19 cellular contexts compared by ENCODE assay signal in the genomic region with DNA sequence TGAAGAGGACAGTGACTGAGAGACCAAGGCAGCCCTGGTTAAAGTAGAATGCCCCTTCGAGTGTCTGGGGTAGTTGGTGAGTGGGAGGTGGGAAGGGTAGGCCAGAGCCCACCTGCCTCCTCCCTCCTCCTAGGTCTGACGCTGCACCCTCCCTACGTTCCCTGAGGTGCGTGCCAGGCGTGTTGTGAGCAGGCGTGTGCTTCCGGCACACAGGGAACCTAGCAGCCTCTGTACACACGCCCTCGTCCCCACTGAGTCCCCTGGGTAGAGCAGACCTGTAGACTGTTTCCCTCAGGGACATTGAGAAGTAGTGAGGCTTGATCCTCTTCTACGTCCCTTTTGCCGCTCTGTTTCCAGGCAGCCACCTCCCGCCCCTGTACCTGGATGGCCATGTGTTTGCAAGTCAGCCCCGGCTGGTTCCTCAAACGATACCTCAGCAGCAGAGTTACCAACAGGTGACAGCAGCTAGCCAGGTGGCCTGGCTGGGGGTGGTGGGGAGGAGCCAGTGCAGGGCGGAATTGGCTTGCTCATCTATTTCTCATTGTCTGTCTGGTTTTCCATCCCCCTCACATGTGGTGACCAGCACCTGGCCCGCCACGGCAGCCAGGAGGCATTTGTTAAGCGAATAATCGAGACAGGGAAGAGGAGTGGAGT. TPM values are rescaled to one million over a fixed set of nuclear protein-coding genes. Genes with fewer than 3 reads are reported as not detected.
DNase-seq lines count a peak whose midpoint lies in the region; ATAC-seq, FAIRE-seq and TF ChIP-seq lines count a peak whose summit lies in the region.
"Had no signal": no experiment of that assay in that cellular context is flagged by ENCODE, and none has a peak within 500 bp of the region (broad histone marks: within the 10 kb centered on the region; RNA-seq: fewer than 3 reads in every experiment).

No MANE protein-coding gene starts in this region.

- ATAC-seq in HepG2: no peak
- no peak for ATAC-seq in right lobe of liver
- ATAC-seq in GM18505 (IDR thresholded peaks at IDR 0.05; ENCODE audit: unreplicated experiment): no peak
- ATAC-seq: T-cell had no signal

- H4K20me1 ChIP-seq in HepG2 (ENCODE audit: insufficient read depth, low read length): peaks cover 3% of the 10 kb centered on the region; the same call in 1 of the 2 replicates

- H3K36me3 ChIP-seq in HepG2 (replicated peaks in 1 of 2; ENCODE audit: control insufficient read depth in 1 of 2, insufficient read depth in 2 of 2, low read length in 2 of 2) (peaks cover 65 to 95% of the 10 kb centered on the region in 2 experiments), right lobe of liver (peaks cover 4 to 100% (median 65%) of the 10 kb centered on the region in 4 donors), esophagus muscularis mucosa (peaks cover 74 to 100% (median 98%) of the 10 kb centered on the region in 4 donors)
- H3K36me3 ChIP-seq in CD8-positive, alpha-beta memory T cell (ENCODE audit: insufficient read depth, low read length): peaks cover 86% of the 10 kb centered on the region

- TF ChIP-seq EP300 in HepG2 (IDR thresholded peaks at IDR 0.05; ENCODE audit: low read depth in 2 of 2, low read length in 2 of 2): no peak
- no peak for TF ChIP-seq EP300 in HepG2 (CRISPR knock-in tag; IDR thresholded peaks at IDR 0.05; ENCODE audit: borderline replicate concordance)
- no peak for TF ChIP-seq EP300 in esophagus muscularis mucosa (IDR thresholded peaks at IDR 0.05)

- CTCF ChIA-PET in HepG2 (lab: Yijun Ruan, JAX; ENCODE audit: low intra/inter-chr PET ratio, low total read pairs): no interaction called here
- CTCF ChIA-PET in RWPE1 (lab: Yijun Ruan, JAX): no interaction called here
- CTCF ChIA-PET in CD8-positive, alpha-beta memory T cell (lab: Charles Lee): no interaction called here

- peak overlapping the region in 3 of 8 donors; percentile 23 to 71 (median 29) for H3K27ac Mint-ChIP-seq in CD8-positive, alpha-beta memory T cell
- H3K27ac Mint-ChIP-seq: activated CD4-positive, alpha-beta memory T cell treated with anti-CD3 and anti-CD28 coated beads, Interleukin-2, amount 10 ng/mL, durations not matched to agents 7 days and 5 days; activated T-helper 2 cell treated with anti-CD3 and anti-CD28 coated beads, Interferon-gamma antibody, Interleukin-2, Interleukin-4, amounts not matched to agents 10 μg/mL and 5 μg/mL and 100 μg/mL, durations not matched to agents 14 hours and 24 hours and 36 hours had no signal

- TF ChIP-seq CTCF in HepG2 (CRISPR knock-in tag; IDR thresholded peaks at IDR 0.05) (no peak), right lobe of liver (IDR thresholded peaks at IDR 0.05) (no peak), RWPE1 (conservative IDR thresholded peaks at IDR 0.05; ENCODE audit: low read depth) (no peak), esophagus muscularis mucosa (IDR thresholded peaks at IDR 0.05) (no peak)

- no peaks in the 10 kb centered on the region for H3K79me2 ChIP-seq in HepG2 (ENCODE audit: insufficient read depth, low read length)

- no peak for TF ChIP-seq POLR2A in HepG2 (IDR thresholded peaks at IDR 0.05; ENCODE audit: insufficient read depth in 1 of 2, low read depth in 2 of 2, low read length in 2 of 2)
- no peak for TF ChIP-seq POLR2A in right lobe of liver (IDR thresholded peaks at IDR 0.05)
- no peak for TF ChIP-seq POLR2A in esophagus muscularis mucosa (IDR thresholded peaks at IDR 0.05; ENCODE audit: low read depth)
- TF ChIP-seq POLR2A in GM18505 (IDR thresholded peaks at IDR 0.05; ENCODE audit: borderline replicate concordance, extremely low read depth, insufficient read depth, insufficient read length): no peak

- no peak overlapping the region for H3K9ac ChIP-seq in HepG2 (ENCODE audit: insufficient read depth, low read depth, low read length)

- peaks cover 0 to 1% of the 10 kb centered on the region in 2 donors for H3K27me3 Mint-ChIP-seq in CD8-positive, alpha-beta memory T cell
- H3K27me3 Mint-ChIP-seq: activated CD4-positive, alpha-beta memory T cell treated with anti-CD3 and anti-CD28 coated beads, Interleukin-2, amount 10 ng/mL, durations not matched to agents 7 days and 5 days; T-cell had no signal

- H3K4me3 ChIP-seq in HepG2 (replicated peaks in 1 of 3; ENCODE audit: insufficient read depth in 1 of 3, low read depth in 2 of 3, low read length in 3 of 3) (no peak overlapping the region), right lobe of liver (no peak overlapping the region), esophagus muscularis mucosa (no peak overlapping the region)
- no peak overlapping the region for H3K4me3 ChIP-seq in CD8-positive, alpha-beta memory T cell (ENCODE audit: low read length)

- no peak overlapping the region for H3K4me3 Mint-ChIP-seq in CD8-positive, alpha-beta memory T cell
- H3K4me3 Mint-ChIP-seq: activated CD4-positive, alpha-beta memory T cell treated with anti-CD3 and anti-CD28 coated beads, Interleukin-2, amount 10 ng/mL, durations not matched to agents 7 days and 5 days; H9; nephron progenitor cell; T-cell had no signal

- H3K4me2 ChIP-seq in HepG2 (ENCODE audit: low read depth, low read length): no peak overlapping the region

- no peak for FAIRE-seq in HepG2 (lab: Jason Lieb, UNC)

- H3K4me1 Mint-ChIP-seq in CD8-positive, alpha-beta memory T cell: peaks cover 0 to 5% (median 2%) of the 10 kb centered on the region in 3 donors
- H3K4me1 Mint-ChIP-seq: activated CD4-positive, alpha-beta memory T cell treated with anti-CD3 and anti-CD28 coated beads, Interleukin-2, amount 10 ng/mL, durations not matched to agents 7 days and 5 days; H9; nephron progenitor cell had no signal

- no peaks in the 10 kb centered on the region for H3K9me3 ChIP-seq in HepG2 (ENCODE audit: low read length)
- H3K9me3 ChIP-seq in right lobe of liver: no peaks in the 10 kb centered on the region
- H3K9me3 ChIP-seq in esophagus muscularis mucosa: no peaks in the 10 kb centered on the region
- H3K9me3 ChIP-seq in CD8-positive, alpha-beta memory T cell (ENCODE audit: low read length): no peaks in the 10 kb centered on the region

- H3K27ac ChIP-seq in HepG2 (ENCODE audit: extremely low read length, insufficient read depth, low read length) (no peak overlapping the region), right lobe of liver (no peak overlapping the region), RWPE1 (peak overlapping the region; percentile 31), esophagus muscularis mucosa (replicated peaks in 1 of 4) (peak overlapping the region; percentile 76 to 83 (median 80))
- H3K27ac ChIP-seq in CD8-positive, alpha-beta memory T cell (ENCODE audit: low read depth, low read length): no peak overlapping the region

- no peak for DNase-seq in HepG2 (ENCODE audit: low spot score)
- DNase-seq in right lobe of liver: no peak
- DNase-seq in RWPE1 (ENCODE audit: low spot score): no peak
- no peak for DNase-seq in esophagus muscularis mucosa (ENCODE audit: extremely low spot score)
- DNase-seq in CD8-positive, alpha-beta memory T cell: no peak
- DNase-seq in NCI-H2107 (lab: John Stamatoyannopoulos, UW): no peak
- no peak for DNase-seq in stimulated activated CD4-positive, alpha-beta T cell treated with anti-CD3 and anti-CD28 coated beads, Interleukin-4, amount 100 ng/mL, for 24 hours
- DNase-seq: activated CD4-positive, alpha-beta memory T cell treated with anti-CD3 and anti-CD28 coated beads, Interleukin-2, amount 10 ng/mL, durations not matched to agents 7 days and 5 days; dermis blood vessel endothelial cell; H9; mesenchymal stem cell; NCI-H187; NCI-H82; nephron progenitor cell; substantia nigra; T-cell had no signal

- no peaks in the 10 kb centered on the region for H3K9me3 Mint-ChIP-seq in CD8-positive, alpha-beta memory T cell
- H3K9me3 Mint-ChIP-seq: activated CD4-positive, alpha-beta memory T cell treated with anti-CD3 and anti-CD28 coated beads, Interleukin-2, amount 10 ng/mL, durations not matched to agents 7 days and 5 days; activated T-helper 2 cell treated with anti-CD3 and anti-CD28 coated beads, Interferon-gamma antibody, Interleukin-2, Interleukin-4, amounts not matched to agents 10 μg/mL and 5 μg/mL and 100 μg/mL, durations not matched to agents 14 hours and 24 hours and 36 hours; H9; nephron progenitor cell; T-cell had no signal

- in situ Hi-C loops in HepG2 (cut with HindIII; ENCODE audit: extremely low pct_ligation_motif_present, low pct_unique_long_range_greater_than_20kb): no loop called here

- POLR2A ChIA-PET in HepG2 (lab: Yijun Ruan, JAX): no interaction called here
- POLR2A ChIA-PET in RWPE1 (lab: Yijun Ruan, JAX; ENCODE audit: low non-redundant PET): no interaction called here
- POLR2A ChIA-PET in CD8-positive, alpha-beta memory T cell (lab: Charles Lee): no interaction called here

- H3K27me3 ChIP-seq in HepG2 (ENCODE audit: control insufficient read depth in 1 of 2, insufficient read depth in 2 of 2, low read length in 2 of 2) (no peaks in the 10 kb centered on the region), right lobe of liver (no peaks in the 10 kb centered on the region), esophagus muscularis mucosa (no peaks in the 10 kb centered on the region)
- H3K27me3 ChIP-seq in CD8-positive, alpha-beta memory T cell (ENCODE audit: insufficient read depth, low read length, poor library complexity, severe bottlenecking): no peaks in the 10 kb centered on the region

- 90% methylated on average over 19 of the region's 19 CpGs for WGBS in HepG2 (ENCODE audit: low lambda C conversion rate)
- 94% methylated on average over 4 of the region's 19 CpGs for WGBS in right lobe of liver (ENCODE audit: insufficient coverage, low coverage, low lambda C conversion rate, missing lambda C conversion rate)
- 86% methylated on average over 19 of the region's 19 CpGs for WGBS in esophagus muscularis mucosa

- H2AFZ ChIP-seq in HepG2 (ENCODE audit: low read length): no peak overlapping the region

- H3K4me1 ChIP-seq in HepG2 (ENCODE audit: insufficient read depth, low read length) (no peaks in the 10 kb centered on the region), right lobe of liver (no peaks in the 10 kb centered on the region), esophagus muscularis mucosa (peaks cover 47 to 68% (median 64%) of the 10 kb centered on the region in 4 donors)
- no peaks in the 10 kb centered on the region for H3K4me1 ChIP-seq in CD8-positive, alpha-beta memory T cell (ENCODE audit: insufficient read depth, low read length)

- no TSS peak for BruUV-seq in HepG2 (replicated peaks; lab: Mats Ljungman, UMichigan)

- intact Hi-C loops in HepG2 (cut with micrococcal nuclease; ENCODE audit: unreplicated experiment) (no loop called here), right lobe of liver (cut with DNase I) (no loop called here), esophagus muscularis mucosa (cut with DNase I) (no loop called here)

- H3K36me3 Mint-ChIP-seq in CD8-positive, alpha-beta memory T cell: peaks cover 13 to 97% (median 15%) of the 10 kb centered on the region in 3 donors

- TF ChIP-seq RAD21 in HepG2 (CRISPR knock-in tag; IDR thresholded peaks at IDR 0.05): no peak

RNA-seq across cellular contexts. Expression of a gene that starts 16.9 kb away (rescaled TPM):
- 6.3 and 21.6 TPM in 2 replicates for total RNA-seq in HepG2 (2016; rRNA removed; fragmentation: Illumina TruSeq; extraction: Trizol)
- total RNA-seq in HepG2 (2016; cell fraction: cytosol; rRNA removed; fragmentation: Illumina TruSeq; extraction: Trizol; ENCODE audit: low read depth): 5.0 and 6.5 TPM in 2 replicates
- total RNA-seq in HepG2 (2016; cell fraction: insoluble cytoplasmic fraction; rRNA removed; fragmentation: Illumina TruSeq; extraction: Trizol): 5.8 and 22.8 TPM in 2 replicates
- total RNA-seq in HepG2 (2016; cell fraction: membrane; rRNA removed; fragmentation: Illumina TruSeq; extraction: Trizol): 5.6 and 5.9 TPM in 2 replicates
- 28.2 and 33.1 TPM in 2 replicates for total RNA-seq in HepG2 (2016; cell fraction: nucleus; rRNA removed; fragmentation: Illumina TruSeq; extraction: Trizol)
- 22.7 and 27.1 TPM in 2 replicates for polyA plus RNA-seq in HepG2 (2011; rRNA removed)
- 9.8 and 11.4 TPM in 2 replicates for polyA plus RNA-seq in HepG2 (2011; cell fraction: cytosol; rRNA removed)
- polyA plus RNA-seq in HepG2 (2011; cell fraction: nucleus; rRNA removed): 211 and 287 TPM in 2 replicates
- polyA plus RNA-seq in HepG2 (2012): 17.9 and 24.4 TPM in 2 replicates
- 1.9 and 2.4 TPM in 2 replicates for polyA plus RNA-seq in HepG2 (2016; cell fraction: cytosol; fragmentation: Illumina TruSeq; extraction: Trizol; ENCODE audit: low read depth)
- 5.5 and 6.3 TPM in 2 replicates for polyA plus RNA-seq in HepG2 (2016; cell fraction: insoluble cytoplasmic fraction; fragmentation: Illumina TruSeq; extraction: Trizol; ENCODE audit: low read depth)
- polyA plus RNA-seq in HepG2 (2016; cell fraction: membrane; fragmentation: Illumina TruSeq; extraction: Trizol; ENCODE audit: low read depth): 2.9 and 3.8 TPM in 2 replicates
- 70.0 and 76.8 TPM in 2 replicates for polyA plus RNA-seq in HepG2 (2016; cell fraction: nucleus; fragmentation: Illumina TruSeq; extraction: Trizol; ENCODE audit: insufficient read depth, low read depth)
- 18.6 and 32.0 TPM in 2 replicates for polyA minus RNA-seq in HepG2 (2011; rRNA and poly(A)+ RNA removed; ENCODE audit: low replicate concordance)
- 4.6 and 4.7 TPM in 2 replicates for polyA minus RNA-seq in HepG2 (2011; cell fraction: cytosol; rRNA and poly(A)+ RNA removed)
- polyA minus RNA-seq in HepG2 (2011; cell fraction: nucleus; rRNA and poly(A)+ RNA removed): 15.3 and 23.9 TPM in 2 replicates
- 10 to 100 TPM; 14.3 to 17.7 (median 15.7) TPM for total RNA-seq in right lobe of liver
- 10 to 100 TPM; 22.6 to 39.2 (median 25.0) TPM for total RNA-seq in esophagus muscularis mucosa
- total RNA-seq in CD8-positive, alpha-beta memory T cell: 10 to 100 TPM; 31.6 to 35.3 TPM
- polyA plus RNA-seq in CD8-positive, alpha-beta memory T cell: 18.4 TPM

RNA-seq across cellular contexts. Expression of a gene that starts 45.2 kb away (rescaled TPM):
- total RNA-seq in HepG2 (2016; rRNA removed; fragmentation: Illumina TruSeq; extraction: Trizol) (24.1 and 25.3 TPM in 2 replicates), right lobe of liver (10 to 100 TPM; 18.4 to 32.1 (median 27.8) TPM), esophagus muscularis mucosa (10 to 100 TPM; 47.3 to 63.9 (median 54.0) TPM)
- 15.3 and 19.7 TPM in 2 replicates for total RNA-seq in HepG2 (2016; cell fraction: cytosol; rRNA removed; fragmentation: Illumina TruSeq; extraction: Trizol; ENCODE audit: low read depth)
- total RNA-seq in HepG2 (2016; cell fraction: insoluble cytoplasmic fraction; rRNA removed; fragmentation: Illumina TruSeq; extraction: Trizol): 23.3 and 24.1 TPM in 2 replicates
- total RNA-seq in HepG2 (2016; cell fraction: membrane; rRNA removed; fragmentation: Illumina TruSeq; extraction: Trizol): 33.2 and 36.4 TPM in 2 replicates
- total RNA-seq in HepG2 (2016; cell fraction: nucleus; rRNA removed; fragmentation: Illumina TruSeq; extraction: Trizol): 15.4 and 16.5 TPM in 2 replicates
- 11.0 and 15.3 TPM in 2 replicates for polyA plus RNA-seq in HepG2 (2011; rRNA removed)
- polyA plus RNA-seq in HepG2 (2011; cell fraction: cytosol; rRNA removed): 14.5 and 15.9 TPM in 2 replicates
- polyA plus RNA-seq in HepG2 (2011; cell fraction: nucleus; rRNA removed): 23.4 and 24.9 TPM in 2 replicates
- 12.9 and 14.6 TPM in 2 replicates for polyA plus RNA-seq in HepG2 (2012)
- polyA plus RNA-seq in HepG2 (2016; cell fraction: cytosol; fragmentation: Illumina TruSeq; extraction: Trizol; ENCODE audit: low read depth): 19.2 and 25.0 TPM in 2 replicates
- polyA plus RNA-seq in HepG2 (2016; cell fraction: insoluble cytoplasmic fraction; fragmentation: Illumina TruSeq; extraction: Trizol; ENCODE audit: low read depth): 27.5 and 27.7 TPM in 2 replicates
- polyA plus RNA-seq in HepG2 (2016; cell fraction: membrane; fragmentation: Illumina TruSeq; extraction: Trizol; ENCODE audit: low read depth): 32.5 and 35.5 TPM in 2 replicates
- polyA plus RNA-seq in HepG2 (2016; cell fraction: nucleus; fragmentation: Illumina TruSeq; extraction: Trizol; ENCODE audit: insufficient read depth, low read depth): 32.5 and 35.4 TPM in 2 replicates
- polyA minus RNA-seq in HepG2 (2011; rRNA and poly(A)+ RNA removed; ENCODE audit: low replicate concordance): 11.4 and 48.7 TPM in 2 replicates
- polyA minus RNA-seq in HepG2 (2011; cell fraction: cytosol; rRNA and poly(A)+ RNA removed): 6.5 and 6.8 TPM in 2 replicates
- polyA minus RNA-seq in HepG2 (2011; cell fraction: nucleus; rRNA and poly(A)+ RNA removed): 8.3 and 8.5 TPM in 2 replicates
- total RNA-seq in CD8-positive, alpha-beta memory T cell: 10 to 100 TPM; 22.2 to 23.1 TPM
- polyA plus RNA-seq in CD8-positive, alpha-beta memory T cell: 34.4 TPM

RNA-seq across cellular contexts. Expression of a gene that starts 59.5 kb away (rescaled TPM):
- total RNA-seq in HepG2 (2016; rRNA removed; fragmentation: Illumina TruSeq; extraction: Trizol): not detected in 2 replicates
- total RNA-seq in HepG2 (2016; cell fraction: cytosol; rRNA removed; fragmentation: Illumina TruSeq; extraction: Trizol; ENCODE audit: low read depth): not detected in 2 replicates
- total RNA-seq in HepG2 (2016; cell fraction: insoluble cytoplasmic fraction; rRNA removed; fragmentation: Illumina TruSeq; extraction: Trizol): not detected in 2 replicates
- total RNA-seq in HepG2 (2016; cell fraction: membrane; rRNA removed; fragmentation: Illumina TruSeq; extraction: Trizol): not detected in 2 replicates
- total RNA-seq in HepG2 (2016; cell fraction: nucleus; rRNA removed; fragmentation: Illumina TruSeq; extraction: Trizol): not detected in 2 replicates
- not detected in 2 replicates for polyA plus RNA-seq in HepG2 (2011; rRNA removed)
- not detected in 2 replicates for polyA plus RNA-seq in HepG2 (2011; cell fraction: cytosol; rRNA removed)
- polyA plus RNA-seq in HepG2 (2011; cell fraction: nucleus; rRNA removed): not detected in 2 replicates
- not detected in 2 replicates for polyA plus RNA-seq in HepG2 (2012)
- not detected in 2 replicates for polyA plus RNA-seq in HepG2 (2016; cell fraction: cytosol; fragmentation: Illumina TruSeq; extraction: Trizol; ENCODE audit: low read depth)
- not detected in 2 replicates for polyA plus RNA-seq in HepG2 (2016; cell fraction: insoluble cytoplasmic fraction; fragmentation: Illumina TruSeq; extraction: Trizol; ENCODE audit: low read depth)
- polyA plus RNA-seq in HepG2 (2016; cell fraction: membrane; fragmentation: Illumina TruSeq; extraction: Trizol; ENCODE audit: low read depth): not detected in 2 replicates
- not detected in 2 replicates for polyA plus RNA-seq in HepG2 (2016; cell fraction: nucleus; fragmentation: Illumina TruSeq; extraction: Trizol; ENCODE audit: insufficient read depth, low read depth)
- polyA minus RNA-seq in HepG2 (2011; rRNA and poly(A)+ RNA removed; ENCODE audit: low replicate concordance): not detected in 2 replicates
- polyA minus RNA-seq in HepG2 (2011; cell fraction: cytosol; rRNA and poly(A)+ RNA removed): not detected in 2 replicates
- polyA minus RNA-seq in HepG2 (2011; cell fraction: nucleus; rRNA and poly(A)+ RNA removed): not detected in 2 replicates
- total RNA-seq in right lobe of liver: 1 to 10 TPM in 4 of 6 experiments, under 1 TPM in 2; 0.25 to 7.3 (median 2.4) TPM
- under 1 TPM in 1 of 4 donors, not detected in 3; 0.19 TPM for total RNA-seq in esophagus muscularis mucosa
- not detected for total RNA-seq in CD8-positive, alpha-beta memory T cell
- polyA plus RNA-seq in CD8-positive, alpha-beta memory T cell: not detected
- total RNA-seq: activated CD4-positive, alpha-beta memory T cell treated with anti-CD3 and anti-CD28 coated beads, Interleukin-2, amount 10 ng/mL, durations not matched to agents 7 days and 5 days; activated T-helper 2 cell treated with anti-CD3 and anti-CD28 coated beads, Interferon-gamma antibody, Interleukin-2, Interleukin-4, amounts not matched to agents 10 μg/mL and 5 μg/mL and 100 μg/mL, durations not matched to agents 14 hours and 24 hours and 36 hours; dermis blood vessel endothelial cell; esophagus mucosa; T-cell had no signal

Comparison
In these comparisons a context has a peak if more than half of its experiments do, and no peak if none do; other contexts are left out.
1. H3K27ac ChIP-seq: peak in RWPE1 (single experiment) and esophagus muscularis mucosa (4 of 4); none in HepG2 (single experiment), right lobe of liver (0 of 3) and CD8-positive, alpha-beta memory T cell (single experiment).